18 cellular contexts compared by ENCODE assay signal in the genomic region with DNA sequence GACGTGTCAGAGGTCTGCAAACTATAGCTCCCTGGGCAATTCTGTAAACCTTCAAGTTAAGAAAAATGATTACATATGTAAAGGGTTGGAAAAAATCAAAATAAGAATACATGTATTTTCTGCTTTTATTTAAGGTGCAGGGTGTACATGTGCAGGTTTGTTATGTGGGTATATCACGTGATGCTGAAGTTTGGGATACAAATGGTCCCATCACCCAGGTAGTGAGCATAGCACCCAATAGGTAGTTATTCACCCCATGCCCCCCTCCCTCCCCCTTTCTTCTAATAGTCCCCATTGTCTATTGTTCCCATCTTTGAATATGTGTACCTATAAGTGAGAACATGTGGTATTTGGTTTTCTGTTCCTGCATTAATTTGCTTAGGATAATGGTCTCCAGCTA. TPM values are rescaled to one million over a fixed set of nuclear protein-coding genes. Genes with fewer than 3 reads are reported as not detected.
DNase-seq lines count a peak whose midpoint lies in the region; ATAC-seq, FAIRE-seq and TF ChIP-seq lines count a peak whose summit lies in the region.
"Had no signal": no experiment of that assay in that cellular context is flagged by ENCODE, and none has a peak within 500 bp of the region (broad histone marks: within the 10 kb centered on the region; RNA-seq: fewer than 3 reads in every experiment).

No MANE protein-coding gene starts in this region.

- H3K9ac ChIP-seq in BLaER1 treated with 17β-estradiol and CSF1 and Interleukin-3, amounts not matched to agents 10 nM and 100 nM, result no peak overlapping the region
- no peak overlapping the region for H3K9ac ChIP-seq in K562 (ENCODE audit: insufficient read depth in 1 of 2, low read depth in 2 of 2, low read length in 2 of 2)
- H3K9ac ChIP-seq: GM23248 had no signal

- no peaks in the 10 kb centered on the region for H4K20me1 ChIP-seq in BLaER1 treated with 17β-estradiol and CSF1 and Interleukin-3, amounts not matched to agents 10 nM and 100 nM
- H4K20me1 ChIP-seq in K562 (replicated peaks; ENCODE audit: control insufficient read depth, insufficient read depth, low read length), result no peaks in the 10 kb centered on the region

- no peaks in the 10 kb centered on the region for H3K9me3 ChIP-seq in BLaER1 treated with 17β-estradiol and CSF1 and Interleukin-3, amounts not matched to agents 10 nM and 100 nM (replicated peaks in 1 of 11)
- H3K9me3 ChIP-seq in K562 (replicated peaks; ENCODE audit: control insufficient read depth, insufficient read depth, low read depth, low read length), result no peaks in the 10 kb centered on the region
- no peaks in the 10 kb centered on the region for H3K9me3 ChIP-seq in CD8-positive, alpha-beta memory T cell (ENCODE audit: low read length)
- H3K9me3 ChIP-seq: A549 had no signal

- no peak overlapping the region; the same call in 1 of the 2 replicates for H2AFZ ChIP-seq in K562 (ENCODE audit: low read depth, low read length)
- H2AFZ ChIP-seq: GM23248 had no signal

- H3K4me1 Mint-ChIP-seq in IgD-negative memory B cell, result peaks cover 39 to 53% (median 43%) of the 10 kb centered on the region in 3 donors
- no peaks in the 10 kb centered on the region for H3K4me1 Mint-ChIP-seq in CD8-positive, alpha-beta memory T cell

- H3K4me2 ChIP-seq in BLaER1 treated with 17β-estradiol and CSF1 and Interleukin-3, amounts not matched to agents 10 nM and 100 nM, result peak overlapping the region in 9 of 11 experiments; percentile 5 to 74 (median 62); a peak in 11 of 22 replicates
- no peak overlapping the region for H3K4me2 ChIP-seq in K562 (ENCODE audit: insufficient read depth, low read length)
- H3K4me2 ChIP-seq: A549 had no signal

- BruUV-seq in K562 (replicated peaks; lab: Mats Ljungman, UMichigan), result no TSS peak

- POLR2A ChIA-PET in K562 (lab: Yijun Ruan, JAX), result interaction anchor here (0.6 kb wide), 1 partner anchor 229 kb away, joined by 3 read pairs; no protein-coding TSS in a partner anchor
- POLR2A ChIA-PET in CD8-positive, alpha-beta memory T cell (lab: Charles Lee), result interaction anchor here (1.1 kb wide), 1 partner anchor 12 kb away, joined by 3 read pairs; no protein-coding TSS in a partner anchor

- no peak for ATAC-seq in K562
- ATAC-seq in GM21528 (IDR thresholded peaks at IDR 0.05; ENCODE audit: low FRiP score, unreplicated experiment), result no peak
- ATAC-seq: A549, HCT116 had no signal

- WGBS in K562 (ENCODE audit: insufficient coverage, low coverage, missing lambda C conversion rate), result 12% methylated on average over 2 of the region's 2 CpGs

- intact Hi-C loops in K562 (cut with micrococcal nuclease), result no loop called here

- DNase-seq in K562 (ENCODE audit: extremely low read depth in 1 of 4, low spot score in 3 of 4), result no peak
- DNase-seq in CD8-positive, alpha-beta memory T cell, result no peak
- DNase-seq in NCI-H2107 (lab: John Stamatoyannopoulos, UW), result no peak
- DNase-seq: CD4-positive, alpha-beta T cell; COR-L47; GF-D8; GM23248; KG1 had no signal

- TF ChIP-seq CTCF in K562 (IDR thresholded peaks at IDR 0.05 in 2 of 3, conservative IDR thresholded peaks at IDR 0.05 in 1 of 3; ENCODE audit: insufficient read depth in 2 of 3, low read depth in 1 of 3, low read length in 3 of 3), result no peak

- H3K27me3 Mint-ChIP-seq in IgD-negative memory B cell, result no peaks in the 10 kb centered on the region
- peaks cover 0 to 2% of the 10 kb centered on the region in 2 donors for H3K27me3 Mint-ChIP-seq in CD8-positive, alpha-beta memory T cell
- H3K27me3 Mint-ChIP-seq: CD4-positive, alpha-beta T cell had no signal

- TF ChIP-seq EP300 in K562 (IDR thresholded peaks at IDR 0.05; ENCODE audit: low read length), result no peak

- H3K36me3 Mint-ChIP-seq in IgD-negative memory B cell, result peaks cover 2% of the 10 kb centered on the region
- H3K36me3 Mint-ChIP-seq in CD8-positive, alpha-beta memory T cell, result no peaks in the 10 kb centered on the region

- H3K36me3 ChIP-seq in BLaER1 treated with 17β-estradiol and CSF1 and Interleukin-3, amounts not matched to agents 10 nM and 100 nM, result no peaks in the 10 kb centered on the region
- no peaks in the 10 kb centered on the region for H3K36me3 ChIP-seq in K562 (ENCODE audit: control insufficient read depth, insufficient read depth, low read length)
- no peaks in the 10 kb centered on the region for H3K36me3 ChIP-seq in CD8-positive, alpha-beta memory T cell (ENCODE audit: insufficient read depth, low read length)

- in situ Hi-C loops in K562 (cut with MboI), result loop anchor here (25.0 kb wide), 1 partner anchor 238 kb away; no protein-coding TSS in a partner anchor

- FAIRE-seq in K562 (lab: Jason Lieb, UNC), result no peak
- FAIRE-seq: A549, D721Med, H54 had no signal

- peaks cover 0 to 2% (median 0%) of the 10 kb centered on the region in 3 donors for H3K9me3 Mint-ChIP-seq in IgD-negative memory B cell
- H3K9me3 Mint-ChIP-seq in CD8-positive, alpha-beta memory T cell, result no peaks in the 10 kb centered on the region
- H3K9me3 Mint-ChIP-seq: CD4-positive, alpha-beta T cell had no signal

- peaks cover 5 to 32% (median 18%) of the 10 kb centered on the region in 10 experiments; a peak in 17 of 20 replicates for H3K4me1 ChIP-seq in BLaER1 treated with 17β-estradiol and CSF1 and Interleukin-3, amounts not matched to agents 10 nM and 100 nM
- no peaks in the 10 kb centered on the region for H3K4me1 ChIP-seq in K562 (replicated peaks in 1 of 2; ENCODE audit: control insufficient read depth in 2 of 2, insufficient read depth in 2 of 2, low read length in 2 of 2)
- H3K4me1 ChIP-seq in CD8-positive, alpha-beta memory T cell (ENCODE audit: insufficient read depth, low read length), result no peaks in the 10 kb centered on the region
- H3K4me1 ChIP-seq: A549 had no signal

- H3K4me3 Mint-ChIP-seq in IgD-negative memory B cell, result peak overlapping the region in 1 of 4 donors; percentile 79
- H3K4me3 Mint-ChIP-seq in CD8-positive, alpha-beta memory T cell, result no peak overlapping the region
- H3K4me3 Mint-ChIP-seq: CD4-positive, alpha-beta T cell had no signal

- no peaks in the 10 kb centered on the region for H3K79me2 ChIP-seq in K562 (ENCODE audit: control insufficient read depth, insufficient read depth, low read length)

- no peaks in the 10 kb centered on the region for H3K27me3 ChIP-seq in BLaER1 treated with 17β-estradiol and CSF1 and Interleukin-3, amounts not matched to agents 10 nM and 100 nM
- no peaks in the 10 kb centered on the region; a peak in 1 of 5 replicates for H3K27me3 ChIP-seq in K562 (ENCODE audit: control insufficient read depth in 2 of 2, insufficient read depth in 2 of 2, low read length in 2 of 2)
- H3K27me3 ChIP-seq in CD8-positive, alpha-beta memory T cell (ENCODE audit: insufficient read depth, low read length, poor library complexity, severe bottlenecking), result no peaks in the 10 kb centered on the region

- no peak for TF ChIP-seq RAD21 in K562 (CRISPR knock-in tag; conservative IDR thresholded peaks at IDR 0.05 in 1 of 2, IDR thresholded peaks at IDR 0.05 in 1 of 2)

- H3K27ac ChIP-seq in BLaER1 treated with 17β-estradiol and CSF1 and Interleukin-3, amounts not matched to agents 10 nM and 100 nM, result no peak overlapping the region
- no peak overlapping the region for H3K27ac ChIP-seq in K562 (ENCODE audit: extremely low read depth, low read depth, low read length)
- no peak overlapping the region for H3K27ac ChIP-seq in CD8-positive, alpha-beta memory T cell (ENCODE audit: low read depth, low read length)
- H3K27ac ChIP-seq: A549, GM23248, HL-60 had no signal

- no peaks in the 10 kb centered on the region for H3K9me1 ChIP-seq in K562 (ENCODE audit: control insufficient read depth, insufficient read depth, low read length)

- TF ChIP-seq POLR2A in K562 (conservative IDR thresholded peaks at IDR 0.05), result no peak

- CTCF ChIA-PET in K562 (lab: Yijun Ruan, JAX; ENCODE audit: low intra/inter-chr PET ratio), result no interaction called here
- CTCF ChIA-PET in CD8-positive, alpha-beta memory T cell (lab: Charles Lee), result no interaction called here

- no peak overlapping the region for H3K4me3 ChIP-seq in BLaER1 treated with 17β-estradiol and CSF1 and Interleukin-3, amounts not matched to agents 10 nM and 100 nM
- H3K4me3 ChIP-seq in K562, result no peak overlapping the region
- no peak overlapping the region for H3K4me3 ChIP-seq in CD8-positive, alpha-beta memory T cell (ENCODE audit: low read length)
- H3K4me3 ChIP-seq: A549, GM23248 had no signal

- peak overlapping the region; percentile 41 to 82 (median 59) for H3K27ac Mint-ChIP-seq in IgD-negative memory B cell
- no peak overlapping the region for H3K27ac Mint-ChIP-seq in CD8-positive, alpha-beta memory T cell
- H3K27ac Mint-ChIP-seq: CD4-positive, alpha-beta T cell had no signal

TF ChIP-seq in K562, 482 proteins besides CTCF, POLR2A, EP300 and RAD21 (continues in another document):
- TF ChIP-seq KDM1A (IDR thresholded peaks at IDR 0.05), result no peak

RNA-seq across cellular contexts. Expression of a gene that starts 51.1 kb away (rescaled TPM):
- polyA plus RNA-seq in IgD-negative memory B cell, result not detected
- not detected in 2 replicates for total RNA-seq in K562 (2011; cell fraction: chromatin; rRNA removed; ENCODE audit: low replicate concordance)
- total RNA-seq in K562 (2011; cell fraction: nucleolus; rRNA removed), result not detected in 2 replicates
- total RNA-seq in K562 (2011; cell fraction: nucleoplasm; rRNA removed), result not detected in 2 replicates
- total RNA-seq in K562 (2014; rRNA removed), result not detected in 2 replicates
- not detected in 2 replicates for total RNA-seq in K562 (2014; rRNA removed; fragmentation: Illumina TruSeq; extraction: Trizol)
- total RNA-seq in K562 (2015; rRNA removed; fragmentation: Illumina TruSeq; extraction: Trizol), result not detected in 2 replicates
- not detected in 2 replicates for total RNA-seq in K562 (2021)
- 0.07 TPM in 1 of 2 replicates, not detected in the other for polyA plus RNA-seq in K562 (2011; rRNA removed)
- polyA plus RNA-seq in K562 (2011; cell fraction: cytosol; rRNA removed), result 0.01 and 0.04 TPM in 2 replicates
- 0.06 and 0.14 TPM in 2 replicates for polyA plus RNA-seq in K562 (2011; cell fraction: nucleus; rRNA removed)
- 0.03 TPM in 1 of 2 replicates, not detected in the other for polyA plus RNA-seq in K562 (2012)
- 0.07 TPM in 1 of 2 replicates, not detected in the other for polyA plus RNA-seq in K562 (2014; fragmentation: Illumina TruSeq; extraction: Trizol)
- not detected for polyA plus RNA-seq in K562 (2014; fragmentation: Nextera tagmentation; extraction: Ambion mirVana)
- not detected in 2 replicates for polyA plus RNA-seq in K562 (2014; rRNA removed)
- polyA minus RNA-seq in K562 (2011; rRNA and poly(A)+ RNA removed), result not detected in 2 replicates
- polyA minus RNA-seq in K562 (2011; cell fraction: cytosol; rRNA and poly(A)+ RNA removed), result not detected in 2 replicates
- polyA minus RNA-seq in K562 (2011; cell fraction: nucleus; rRNA and poly(A)+ RNA removed), result not detected in 2 replicates
- not detected for total RNA-seq in CD8-positive, alpha-beta memory T cell
- not detected for polyA plus RNA-seq in CD8-positive, alpha-beta memory T cell
- total RNA-seq: GM23248 had no signal
- polyA plus RNA-seq: AG04450, BJ, GM23248 had no signal

Comparison
In these comparisons a context has a peak if more than half of its experiments do, and no peak if none do; other contexts are left out.
1. H3K27ac Mint-ChIP-seq: peak in IgD-negative memory B cell (3 of 3); none in CD8-positive, alpha-beta memory T cell (0 of 8).